Comparison of ENCODE assay signal across 19 cellular contexts in the genomic region with DNA sequence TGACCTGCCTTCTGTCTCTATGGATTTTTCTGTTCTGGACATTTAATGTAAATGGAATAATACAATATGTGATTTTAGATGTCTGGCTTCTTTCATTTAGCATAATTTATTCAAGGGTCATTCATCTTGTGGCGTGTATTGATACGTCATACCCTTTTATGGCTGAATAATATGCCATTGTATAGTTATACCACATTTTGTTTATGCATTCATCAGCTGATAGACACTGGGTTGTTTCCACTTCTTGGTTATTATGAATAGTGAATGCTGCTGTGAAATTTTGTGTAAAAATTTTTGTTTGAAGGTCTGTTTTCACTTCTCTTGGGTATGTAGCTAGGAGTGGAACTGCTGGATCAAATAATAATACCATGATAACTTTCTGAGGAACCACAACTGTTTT.
"Had no signal": no experiment of that assay in that cellular context is flagged by ENCODE, and none has a peak within 500 bp of the region (broad histone marks: within the 10 kb centered on the region; RNA-seq: fewer than 3 reads in every experiment).

No MANE protein-coding gene starts in this region.

- H3K27me3 Mint-ChIP-seq: naive B cell had no signal

- H3K4me1 Mint-ChIP-seq: mesothelial cell of epicardium, naive B cell had no signal

- H3K36me3 ChIP-seq: gastrocnemius medialis, left lung, lower lobe of right lung had no signal

- ATAC-seq: foreskin keratinocyte, gastrocnemius medialis, heart right ventricle, left cardiac atrium, left lung, left ventricle myocardium superior, lower lobe of right lung had no signal

- H3K4me3 Mint-ChIP-seq: mesothelial cell of epicardium, naive B cell had no signal

- H3K9me3 Mint-ChIP-seq: mesothelial cell of epicardium, naive B cell had no signal

- H3K4me3 ChIP-seq: coronary artery, dorsolateral prefrontal cortex, esophagus muscularis mucosa, gastrocnemius medialis, heart right ventricle, left lung, lower lobe of right lung had no signal

- H3K36me3 Mint-ChIP-seq: mesothelial cell of epicardium, naive B cell had no signal

- H3K27ac Mint-ChIP-seq: mesothelial cell of epicardium had no signal

- H3K9me3 ChIP-seq: esophagus muscularis mucosa, gastrocnemius medialis, heart right ventricle, left lung, lower lobe of right lung had no signal

- DNase-seq: dermis blood vessel endothelial cell; dorsolateral prefrontal cortex; effector CD4-positive, alpha-beta T cell; effector memory CD4-positive, alpha-beta T cell; foreskin keratinocyte; gastrocnemius medialis; glutamatergic neuron; head of caudate nucleus; heart right ventricle; hippocampal formation; left cardiac atrium; left lung; left ventricle myocardium superior; lower lobe of right lung; mesenchymal stem cell; naive B cell had no signal

- H3K4me1 ChIP-seq: esophagus muscularis mucosa, foreskin keratinocyte, gastrocnemius medialis, heart right ventricle, left lung, lower lobe of right lung had no signal
